Comparison of ENCODE assay signal across 18 cellular contexts in genomic region chr7:105295626-105296352, GRCh38.
DNase-seq lines count a peak whose midpoint lies in the region; ATAC-seq and TF ChIP-seq lines count a peak whose summit lies in the region.
"Had no signal": no experiment of that assay in that cellular context is flagged by ENCODE, and none has a peak within 500 bp of the region (broad histone marks: within the 10 kb centered on the region; RNA-seq: fewer than 3 reads in every experiment).

No MANE protein-coding gene starts in this region.

- H3K36me3 ChIP-seq in SK-N-MC (ENCODE audit: insufficient read depth, low read length): no peaks in the 10 kb centered on the region
- H3K36me3 ChIP-seq in endodermal cell (ENCODE audit: control insufficient read depth, insufficient read depth, low read length): no peaks in the 10 kb centered on the region

- peaks cover 61% of the 10 kb centered on the region for H3K4me1 Mint-ChIP-seq in activated T-cell treated with anti-CD3 and anti-CD28 coated beads, Interleukin-2, amount 50 U/mL, for 24 hours (ENCODE audit: low read depth)
- H3K4me1 Mint-ChIP-seq in endodermal cell: peaks cover 20% of the 10 kb centered on the region
- peaks cover 44% of the 10 kb centered on the region for H3K4me1 Mint-ChIP-seq in stimulated activated memory B cell treated with anti-CD40 and anti-IgM and Interleukin-4, amounts not matched to agents 10 μg/mL and 1 μg/mL and 100 μg/mL, for 72 hours

- H3K9ac ChIP-seq in SK-N-MC (ENCODE audit: insufficient read length): no peak overlapping the region
- no peak overlapping the region for H3K9ac ChIP-seq in endodermal cell (ENCODE audit: extremely low read depth, low read length, poor library complexity, severe bottlenecking)

- H3K9me3 Mint-ChIP-seq in activated T-cell treated with anti-CD3 and anti-CD28 coated beads, Interleukin-2, amount 50 U/mL, for 24 hours: no peaks in the 10 kb centered on the region
- no peaks in the 10 kb centered on the region for H3K9me3 Mint-ChIP-seq in endodermal cell
- peaks cover 3% of the 10 kb centered on the region for H3K9me3 Mint-ChIP-seq in stimulated activated memory B cell treated with anti-CD40 and anti-IgM and Interleukin-4, amounts not matched to agents 10 μg/mL and 1 μg/mL and 100 μg/mL, for 72 hours

- 100% methylated on average over 1 of the region's 1 CpG; no CpG with 5 or more reads in 1 of the 2 experiments for WGBS in endodermal cell (ENCODE audit: insufficient coverage in 1 of 2, insufficient read length in 1 of 2), 2 experiments

- no peak for ATAC-seq in stimulated activated memory B cell treated with anti-CD40 and anti-IgM and Interleukin-4, amounts not matched to agents 10 μg/mL and 1 μg/mL and 100 μg/mL, for 72 hours
- no peak for ATAC-seq in HG03342 (IDR thresholded peaks at IDR 0.05; ENCODE audit: unreplicated experiment)
- ATAC-seq: mucosa of descending colon, psoas muscle, Right ventricle myocardium inferior had no signal

- H3K4me1 ChIP-seq in endodermal cell (ENCODE audit: control insufficient read depth, insufficient read depth, low read length): peaks cover 5% of the 10 kb centered on the region
- H3K4me1 ChIP-seq: testis had no signal

- no peaks in the 10 kb centered on the region for H3K27me3 ChIP-seq in endodermal cell (ENCODE audit: control insufficient read depth, insufficient read depth, low read length, poor library complexity, severe bottlenecking)
- H3K27me3 ChIP-seq: testis had no signal

- in situ Hi-C loops in ACHN (cut with HindIII; ENCODE audit: low pct_ligation_motif_present, low pct_unique_long_range_greater_than_20kb, low sequenced_read_pairs): no loop called here

- no peak overlapping the region for H3K4me3 Mint-ChIP-seq in activated T-cell treated with anti-CD3 and anti-CD28 coated beads, Interleukin-2, amount 50 U/mL, for 24 hours
- H3K4me3 Mint-ChIP-seq in endodermal cell: no peak overlapping the region
- H3K4me3 Mint-ChIP-seq in stimulated activated memory B cell treated with anti-CD40 and anti-IgM and Interleukin-4, amounts not matched to agents 10 μg/mL and 1 μg/mL and 100 μg/mL, for 72 hours: no peak overlapping the region
- H3K4me3 Mint-ChIP-seq: activated CD4-positive, alpha-beta T cell treated with anti-CD3 and anti-CD28 coated beads, Interleukin-2, amount 10 ng/mL, durations not matched to agents 24 days and 14 days had no signal

- H3K36me3 Mint-ChIP-seq in activated T-cell treated with anti-CD3 and anti-CD28 coated beads, Interleukin-2, amount 50 U/mL, for 24 hours (ENCODE audit: low read depth): peaks cover 11% of the 10 kb centered on the region
- H3K36me3 Mint-ChIP-seq in endodermal cell (ENCODE audit: low read depth): peaks cover 2% of the 10 kb centered on the region
- peaks cover 5% of the 10 kb centered on the region for H3K36me3 Mint-ChIP-seq in stimulated activated memory B cell treated with anti-CD40 and anti-IgM and Interleukin-4, amounts not matched to agents 10 μg/mL and 1 μg/mL and 100 μg/mL, for 72 hours

- TF ChIP-seq CTCF in endodermal cell (conservative IDR thresholded peaks at IDR 0.05): no peak

- H3K4me3 ChIP-seq in SK-N-MC (no peak overlapping the region), endodermal cell (ENCODE audit: low read length) (no peak overlapping the region)
- H3K4me3 ChIP-seq: mucosa of descending colon, psoas muscle, testis had no signal

- H3K9me3 ChIP-seq in SK-N-MC (ENCODE audit: low read depth, low read length) (no peaks in the 10 kb centered on the region), endodermal cell (ENCODE audit: control insufficient read depth, low read length) (no peaks in the 10 kb centered on the region)
- H3K9me3 ChIP-seq: mucosa of descending colon, psoas muscle, testis had no signal

- no peak for DNase-seq in activated T-cell treated with anti-CD3 and anti-CD28 coated beads, Interleukin-2, amount 50 U/mL, for 24 hours
- DNase-seq in activated T-cell treated with anti-CD3 and anti-CD28 coated beads for 4 hours (no peak), SK-N-MC (ENCODE audit: low read depth, low spot score) (no peak), endodermal cell (no peak), ACHN (no peak)
- no peak for DNase-seq in activated effector memory CD4-positive, alpha-beta T cell treated with anti-CD3 and anti-CD28 coated beads, Interleukin-2, amount 50 U/mL, for 16 hours
- DNase-seq: activated CD4-positive, alpha-beta T cell treated with anti-CD3 and anti-CD28 coated beads, Interleukin-2, amount 10 ng/mL, durations not matched to agents 24 days and 14 days; activated gamma-delta T cell treated with Interleukin-2 at 50 U/mL for 16 hours; hippocampal formation; mucosa of descending colon; NCI-H1092 treated with DMSO at 0.1 percent for 48 hours; psoas muscle; stimulated activated CD4-positive, alpha-beta T cell treated with anti-CD3 and anti-CD28 coated beads, Interleukin-15, amount 100 ng/mL, for 24 hours; T1000; testis had no signal

- no peaks in the 10 kb centered on the region for H3K27me3 Mint-ChIP-seq in activated T-cell treated with anti-CD3 and anti-CD28 coated beads, Interleukin-2, amount 50 U/mL, for 24 hours
- no peaks in the 10 kb centered on the region for H3K27me3 Mint-ChIP-seq in endodermal cell (ENCODE audit: insufficient read depth)
- H3K27me3 Mint-ChIP-seq in stimulated activated memory B cell treated with anti-CD40 and anti-IgM and Interleukin-4, amounts not matched to agents 10 μg/mL and 1 μg/mL and 100 μg/mL, for 72 hours: no peaks in the 10 kb centered on the region
- H3K27me3 Mint-ChIP-seq: activated CD4-positive, alpha-beta T cell treated with anti-CD3 and anti-CD28 coated beads, Interleukin-2, amount 10 ng/mL, durations not matched to agents 24 days and 14 days had no signal

- peak overlapping the region; percentile 19 for H3K27ac ChIP-seq in SK-N-MC
- H3K27ac ChIP-seq in endodermal cell (ENCODE audit: low read depth, low read length): no peak overlapping the region
- H3K27ac ChIP-seq: testis had no signal

- peak overlapping the region; percentile 42 for H3K27ac Mint-ChIP-seq in activated T-cell treated with anti-CD3 and anti-CD28 coated beads, Interleukin-2, amount 50 U/mL, for 24 hours
- peak overlapping the region; percentile 35 for H3K27ac Mint-ChIP-seq in endodermal cell
- peak overlapping the region; percentile 53 for H3K27ac Mint-ChIP-seq in stimulated activated memory B cell treated with anti-CD40 and anti-IgM and Interleukin-4, amounts not matched to agents 10 μg/mL and 1 μg/mL and 100 μg/mL, for 72 hours
- H3K27ac Mint-ChIP-seq: activated CD4-positive, alpha-beta T cell treated with anti-CD3 and anti-CD28 coated beads, Interleukin-2, amount 10 ng/mL, durations not matched to agents 24 days and 14 days had no signal
